ENCODE assay signal across 27 cellular contexts in genomic region chr3:66778749-66779148, GRCh38.
DNase-seq lines count a peak whose midpoint lies in the region; ATAC-seq, FAIRE-seq and TF ChIP-seq lines count a peak whose summit lies in the region.
"Had no signal": no experiment of that assay in that cellular context is flagged by ENCODE, and none has a peak within 500 bp of the region (broad histone marks: within the 10 kb centered on the region; RNA-seq: fewer than 3 reads in every experiment).

No MANE protein-coding gene starts in this region.

- no peak overlapping the region for H2AFZ ChIP-seq in H1 (ENCODE audit: low read length)
- H2AFZ ChIP-seq: PC-9 had no signal

- H3K36me3 ChIP-seq in H1 (ENCODE audit: control insufficient read depth in 2 of 4, insufficient read depth in 4 of 4, low read length in 3 of 4), result no peaks in the 10 kb centered on the region
- no peaks in the 10 kb centered on the region for H3K36me3 ChIP-seq in subcutaneous abdominal adipose tissue (ENCODE audit: control insufficient read depth in 5 of 5, insufficient read depth in 5 of 5, low read length in 5 of 5)
- H3K36me3 ChIP-seq: BLaER1 treated with 17β-estradiol and CSF1 and Interleukin-3, amounts not matched to agents 10 nM and 100 nM had no signal

- POLR2A ChIA-PET in activated CD8-positive, alpha-beta T cell treated with anti-CD3 and anti-CD28 coated beads for 36 hours (lab: Charles Lee), result no interaction called here
- POLR2A ChIA-PET in activated CD8-positive, alpha-beta T cell treated with anti-CD3 and anti-CD28 coated beads, Interleukin-2, amount 10 ng/mL, durations not matched to agents 7 days and 5 days (lab: Charles Lee), result no interaction called here
- POLR2A ChIA-PET in H1 (lab: Charles Lee; ENCODE audit: partially characterized antibody), result no interaction called here

- no peaks in the 10 kb centered on the region; a peak in 1 of 4 replicates for H3K9me3 ChIP-seq in H1 (ENCODE audit: insufficient read depth in 2 of 2, low read depth in 1 of 2, low read length in 1 of 2)
- H3K9me3 ChIP-seq in subcutaneous abdominal adipose tissue (ENCODE audit: control insufficient read depth in 5 of 5, low read length in 5 of 5), result no peaks in the 10 kb centered on the region
- H3K9me3 ChIP-seq: Caco-2 had no signal

- DNase-seq in activated CD8-positive, alpha-beta T cell treated with anti-CD3 and anti-CD28 coated beads for 36 hours, result no peak
- no peak for DNase-seq in activated CD8-positive, alpha-beta T cell treated with anti-CD3 and anti-CD28 coated beads, Interleukin-2, amount 10 ng/mL, durations not matched to agents 7 days and 5 days
- DNase-seq in H1 (ENCODE audit: low read depth in 1 of 2, low spot score in 2 of 2) (no peak), anterior cingulate cortex (lab: John Stamatoyannopoulos, UW) (no peak), cortex of kidney (lab: John Stamatoyannopoulos, UW) (no peak)
- DNase-seq in stimulated activated CD4-positive, alpha-beta T cell treated with anti-CD3 and anti-CD28 coated beads, Interleukin-4, amount 100 ng/mL, for 1 hour, result no peak
- DNase-seq: 8988T; Caco-2; CD4-positive, alpha-beta memory T cell; DMS 273 treated with DMSO at 0.1 percent for 48 hours; DMS79 treated with DMSO at 0.1 percent for 48 hours; H7; KG1; NCI-H1092 treated with DMSO at 0.1 percent for 48 hours; NCI-H146; NCI-H2029; NCI-H2171; NCI-H446 treated with DMSO at 0.1 percent for 48 hours; PC-9; RPMI8226; SHP77; SW 1271 had no signal

- peaks cover 9% of the 10 kb centered on the region for H3K27me3 Mint-ChIP-seq in activated CD8-positive, alpha-beta T cell treated with anti-CD3 and anti-CD28 coated beads for 36 hours
- no peaks in the 10 kb centered on the region for H3K27me3 Mint-ChIP-seq in activated CD8-positive, alpha-beta T cell treated with anti-CD3 and anti-CD28 coated beads, Interleukin-2, amount 10 ng/mL, durations not matched to agents 7 days and 5 days (ENCODE audit: low read depth)

- no peak overlapping the region for H3K14ac ChIP-seq in H1 (ENCODE audit: insufficient read length)

- no peaks in the 10 kb centered on the region for H3K36me3 Mint-ChIP-seq in activated CD8-positive, alpha-beta T cell treated with anti-CD3 and anti-CD28 coated beads for 36 hours (ENCODE audit: low read depth)
- H3K36me3 Mint-ChIP-seq in activated CD8-positive, alpha-beta T cell treated with anti-CD3 and anti-CD28 coated beads, Interleukin-2, amount 10 ng/mL, durations not matched to agents 7 days and 5 days (ENCODE audit: low read depth), result no peaks in the 10 kb centered on the region
- H3K36me3 Mint-ChIP-seq: CD4-positive, alpha-beta memory T cell had no signal

- H3K9ac ChIP-seq in H1 (replicated peaks in 1 of 4; ENCODE audit: extremely low read depth in 1 of 4, low read depth in 3 of 4, low read length in 3 of 4) (no peak overlapping the region), subcutaneous abdominal adipose tissue (ENCODE audit: low read length in 5 of 5) (no peak overlapping the region)
- H3K9ac ChIP-seq: BLaER1 treated with 17β-estradiol and CSF1 and Interleukin-3, amounts not matched to agents 10 nM and 100 nM had no signal

- FAIRE-seq in H1 (lab: Jason Lieb, UNC), result no peak
- FAIRE-seq: GM12891, HTR-8/SVneo had no signal

- peaks cover 1 to 4% (median 2%) of the 10 kb centered on the region in 4 experiments; a peak in 4 of 7 replicates for H3K4me1 ChIP-seq in H1 (replicated peaks in 1 of 4; ENCODE audit: control insufficient read depth in 3 of 4, insufficient read depth in 4 of 4, low read length in 3 of 4)
- H3K4me1 ChIP-seq in subcutaneous abdominal adipose tissue (ENCODE audit: control insufficient read depth in 5 of 5, insufficient read depth in 5 of 5, low read length in 5 of 5), result peaks cover 0 to 13% (median 4%) of the 10 kb centered on the region in 5 donors
- H3K4me1 ChIP-seq: BLaER1 treated with 17β-estradiol and CSF1 and Interleukin-3, amounts not matched to agents 10 nM and 100 nM; Caco-2 had no signal

- H2BK20ac ChIP-seq in H1 (ENCODE audit: low read length), result peak overlapping the region; percentile 34; the same call in 1 of the 2 replicates

- H3K4me2 ChIP-seq in H1 (ENCODE audit: insufficient read depth in 1 of 2, low read depth in 2 of 2, low read length in 2 of 2), result no peak overlapping the region
- H3K4me2 ChIP-seq: BLaER1 treated with 17β-estradiol and CSF1 and Interleukin-3, amounts not matched to agents 10 nM and 100 nM; PC-9 had no signal

- ATAC-seq in activated CD8-positive, alpha-beta T cell treated with anti-CD3 and anti-CD28 coated beads for 36 hours, result peak; percentile 45
- ATAC-seq in activated CD8-positive, alpha-beta T cell treated with anti-CD3 and anti-CD28 coated beads, Interleukin-2, amount 10 ng/mL, durations not matched to agents 7 days and 5 days, result no peak
- peak; percentile 67 for ATAC-seq in HG03520 (IDR thresholded peaks at IDR 0.05; ENCODE audit: unreplicated experiment)

- TF ChIP-seq RAD21 in H1 (IDR thresholded peaks at IDR 0.05 in 1 of 2, conservative IDR thresholded peaks at IDR 0.05 in 1 of 2; ENCODE audit: low read depth in 2 of 2, low read length in 2 of 2), result no peak

- H3K79me2 ChIP-seq in H1 (ENCODE audit: control insufficient read depth in 1 of 2, insufficient read depth in 2 of 2, low read length in 2 of 2), result no peaks in the 10 kb centered on the region

- H4K8ac ChIP-seq in H1 (ENCODE audit: extremely low read depth, insufficient read depth, low read length), result no peak overlapping the region

- H3K9me3 Mint-ChIP-seq in activated CD8-positive, alpha-beta T cell treated with anti-CD3 and anti-CD28 coated beads for 36 hours, result no peaks in the 10 kb centered on the region
- H3K9me3 Mint-ChIP-seq in activated CD8-positive, alpha-beta T cell treated with anti-CD3 and anti-CD28 coated beads, Interleukin-2, amount 10 ng/mL, durations not matched to agents 7 days and 5 days (ENCODE audit: insufficient read depth), result no peaks in the 10 kb centered on the region

- no peaks in the 10 kb centered on the region for H3K79me1 ChIP-seq in H1 (ENCODE audit: low read depth, low read length)

- no peak overlapping the region for H4K5ac ChIP-seq in H1 (ENCODE audit: insufficient read length, low read depth, low read length)

- CTCF ChIA-PET in activated CD8-positive, alpha-beta T cell treated with anti-CD3 and anti-CD28 coated beads for 36 hours (lab: Charles Lee), result no interaction called here
- CTCF ChIA-PET in activated CD8-positive, alpha-beta T cell treated with anti-CD3 and anti-CD28 coated beads, Interleukin-2, amount 10 ng/mL, durations not matched to agents 7 days and 5 days (lab: Charles Lee), result no interaction called here
- CTCF ChIA-PET in H1 (lab: Charles Lee; ENCODE audit: partially characterized antibody), result interaction anchor here (1.0 kb wide), 1 partner anchor 37 kb away, joined by 3 read pairs; no protein-coding TSS in a partner anchor

- TF ChIP-seq EP300 in H1 (IDR thresholded peaks at IDR 0.05; ENCODE audit: borderline replicate concordance in 1 of 2, low read depth in 2 of 2, low read length in 2 of 2), result no peak

- intact Hi-C loops in activated CD8-positive, alpha-beta T cell treated with anti-CD3 and anti-CD28 coated beads for 36 hours (cut with micrococcal nuclease), result no loop called here

- no peak overlapping the region for H3K23ac ChIP-seq in H1 (ENCODE audit: insufficient read length)

- peak overlapping the region; percentile 45; the same call in 1 of the 2 replicates for H2BK5ac ChIP-seq in H1 (ENCODE audit: low read depth, low read length)

- no peaks in the 10 kb centered on the region for H3K4me1 Mint-ChIP-seq in activated CD8-positive, alpha-beta T cell treated with anti-CD3 and anti-CD28 coated beads for 36 hours (ENCODE audit: low read depth)
- no peaks in the 10 kb centered on the region for H3K4me1 Mint-ChIP-seq in activated CD8-positive, alpha-beta T cell treated with anti-CD3 and anti-CD28 coated beads, Interleukin-2, amount 10 ng/mL, durations not matched to agents 7 days and 5 days (ENCODE audit: low read depth)
- H3K4me1 Mint-ChIP-seq: CD4-positive, alpha-beta memory T cell had no signal

- H2BK15ac ChIP-seq in H1 (ENCODE audit: low read length), result no peak overlapping the region

- no peak for TF ChIP-seq POLR2A in H1 (IDR thresholded peaks at IDR 0.05; ENCODE audit: control extremely low read depth in 1 of 2, low read depth in 2 of 2, low read length in 2 of 2)

- no peak overlapping the region for H3K27ac Mint-ChIP-seq in activated CD8-positive, alpha-beta T cell treated with anti-CD3 and anti-CD28 coated beads for 36 hours
- H3K27ac Mint-ChIP-seq in activated CD8-positive, alpha-beta T cell treated with anti-CD3 and anti-CD28 coated beads, Interleukin-2, amount 10 ng/mL, durations not matched to agents 7 days and 5 days, result no peak overlapping the region
- H3K27ac Mint-ChIP-seq: CD4-positive, alpha-beta memory T cell had no signal

- no peak overlapping the region for H3K56ac ChIP-seq in H1 (replicated peaks; ENCODE audit: insufficient read length, low read depth, low read length)

- no peak overlapping the region for H3K4ac ChIP-seq in H1 (replicated peaks; ENCODE audit: insufficient read length, low read depth, low read length)

- H3K23me2 ChIP-seq in H1 (ENCODE audit: low read depth, low read length), result no peaks in the 10 kb centered on the region

- no peak overlapping the region for H3K4me3 ChIP-seq in H1 (ENCODE audit: extremely low read depth in 1 of 4, insufficient read depth in 2 of 4, low read depth in 3 of 4, low read length in 4 of 4)
- no peak overlapping the region for H3K4me3 ChIP-seq in subcutaneous abdominal adipose tissue (ENCODE audit: low read depth in 1 of 5, low read length in 5 of 5)
- H3K4me3 ChIP-seq: BLaER1 treated with 17β-estradiol and CSF1 and Interleukin-3, amounts not matched to agents 10 nM and 100 nM; PC-9 had no signal

- no peaks in the 10 kb centered on the region; a peak in 1 of 7 replicates for H3K27me3 ChIP-seq in H1 (replicated peaks in 1 of 4; ENCODE audit: control insufficient read depth in 3 of 4, extremely low read depth in 1 of 4, insufficient read depth in 3 of 4, low read length in 3 of 4)
- H3K27me3 ChIP-seq in subcutaneous abdominal adipose tissue (ENCODE audit: control insufficient read depth in 5 of 5, insufficient read depth in 4 of 5, low read length in 5 of 5), result no peaks in the 10 kb centered on the region
- H3K27me3 ChIP-seq: BLaER1 treated with 17β-estradiol and CSF1 and Interleukin-3, amounts not matched to agents 10 nM and 100 nM had no signal

- H4K20me1 ChIP-seq in H1 (replicated peaks in 1 of 2; ENCODE audit: control insufficient read depth in 1 of 2, insufficient read depth in 2 of 2, low read length in 2 of 2), result no peaks in the 10 kb centered on the region
- H4K20me1 ChIP-seq: BLaER1 treated with 17β-estradiol and CSF1 and Interleukin-3, amounts not matched to agents 10 nM and 100 nM had no signal

- TF ChIP-seq CTCF in activated CD8-positive, alpha-beta T cell treated with anti-CD3 and anti-CD28 coated beads for 36 hours (IDR thresholded peaks at IDR 0.05), result no peak
- no peak for TF ChIP-seq CTCF in H1 (IDR thresholded peaks at IDR 0.05; ENCODE audit: control extremely low read depth in 1 of 3, insufficient read depth in 1 of 3, low read depth in 1 of 3, low read length in 3 of 3)

- WGBS in H1 (ENCODE audit: extremely low coverage in 1 of 2, insufficient coverage in 1 of 2, insufficient read length in 1 of 2, insufficient replicate concordance in 2 of 2, low coverage in 1 of 2, low lambda C conversion rate in 2 of 2, missing lambda C conversion rate in 1 of 2), 2 experiments, result 88% methylated on average over 3 of the region's 3 CpGs; no CpG with 5 or more reads in 1 of the 2 experiments

- H3K27ac ChIP-seq in H1 (ENCODE audit: low read depth, low read length) (no peak overlapping the region), subcutaneous abdominal adipose tissue (ENCODE audit: low read depth, low read length) (peak overlapping the region; percentile 29)
- H3K27ac ChIP-seq: BLaER1 treated with 17β-estradiol and CSF1 and Interleukin-3, amounts not matched to agents 10 nM and 100 nM; PC-9 had no signal

- no peak overlapping the region for H3K18ac ChIP-seq in H1 (ENCODE audit: extremely low read depth, low read length)

- peak overlapping the region; percentile 79 for H2BK120ac ChIP-seq in H1 (replicated peaks; ENCODE audit: low read depth, low read length)

- H2AK5ac ChIP-seq in H1 (ENCODE audit: low read depth, low read length), result no peak overlapping the region

- no peak overlapping the region for H4K91ac ChIP-seq in H1 (replicated peaks; ENCODE audit: insufficient read length, low read length)

- no peak overlapping the region for H3K4me3 Mint-ChIP-seq in activated CD8-positive, alpha-beta T cell treated with anti-CD3 and anti-CD28 coated beads for 36 hours
- no peak overlapping the region for H3K4me3 Mint-ChIP-seq in activated CD8-positive, alpha-beta T cell treated with anti-CD3 and anti-CD28 coated beads, Interleukin-2, amount 10 ng/mL, durations not matched to agents 7 days and 5 days
- H3K4me3 Mint-ChIP-seq: CD4-positive, alpha-beta memory T cell had no signal

- peak overlapping the region; percentile 64; the same call in 1 of the 2 replicates for H2BK12ac ChIP-seq in H1 (ENCODE audit: low read depth, low read length)
